12 cellular contexts compared by ENCODE assay signal in genomic region chr3:13574798-13575451, GRCh38. TPM values are rescaled to one million over a fixed set of nuclear protein-coding genes. Genes with fewer than 3 reads are reported as not detected.
DNase-seq lines count a peak whose midpoint lies in the region; ATAC-seq and TF ChIP-seq lines count a peak whose summit lies in the region.
"Had no signal": no experiment of that assay in that cellular context is flagged by ENCODE, and none has a peak within 500 bp of the region (broad histone marks: within the 10 kb centered on the region; RNA-seq: fewer than 3 reads in every experiment).

No MANE protein-coding gene starts in this region.

- H3K9me2 ChIP-seq in hepatocyte (replicated peaks; ENCODE audit: insufficient read depth): no peaks in the 10 kb centered on the region

- peak overlapping the region; percentile 34 for H3K4me2 ChIP-seq in hepatocyte

- peaks cover 40% of the 10 kb centered on the region for H3K4me1 Mint-ChIP-seq in stimulated activated naive CD8-positive, alpha-beta T cell treated with anti-CD3 and anti-CD28 coated beads, Interleukin-15, amount 100 ng/mL, for 72 hours

- H3K4me3 Mint-ChIP-seq in stimulated activated naive CD8-positive, alpha-beta T cell treated with anti-CD3 and anti-CD28 coated beads, Interleukin-15, amount 100 ng/mL, for 72 hours: peak overlapping the region in 1 of 2 donors; percentile 44
- H3K4me3 Mint-ChIP-seq: activated naive CD8-positive, alpha-beta T cell; CD14-positive monocyte had no signal

- peak overlapping the region; percentile 12 to 88 for H3K27ac Mint-ChIP-seq in stimulated activated naive CD8-positive, alpha-beta T cell treated with anti-CD3 and anti-CD28 coated beads, Interleukin-15, amount 100 ng/mL, for 72 hours
- H3K27ac Mint-ChIP-seq: activated naive CD8-positive, alpha-beta T cell had no signal

- H3K4me1 ChIP-seq in hepatocyte (ENCODE audit: insufficient read depth): peaks cover 25% of the 10 kb centered on the region

- no peaks in the 10 kb centered on the region for H3K27me3 Mint-ChIP-seq in stimulated activated naive CD8-positive, alpha-beta T cell treated with anti-CD3 and anti-CD28 coated beads, Interleukin-15, amount 100 ng/mL, for 72 hours
- H3K27me3 Mint-ChIP-seq: activated naive CD8-positive, alpha-beta T cell had no signal

- no peaks in the 10 kb centered on the region for H3K79me2 ChIP-seq in hepatocyte

- H2AFZ ChIP-seq in hepatocyte: no peak overlapping the region

- ATAC-seq in SK-N-SH treated with all-trans-retinoic acid at 6 μM for 48 hours: peak; percentile 31; the same call in 2 of the 3 replicates
- peak; percentile 69 for ATAC-seq in stimulated activated naive CD8-positive, alpha-beta T cell treated with anti-CD3 and anti-CD28 coated beads, Interleukin-15, amount 100 ng/mL, for 72 hours
- no peak for ATAC-seq in GM21786 (IDR thresholded peaks at IDR 0.05; ENCODE audit: unreplicated experiment)
- no peak for ATAC-seq in HG03175 (IDR thresholded peaks at IDR 0.05; ENCODE audit: unreplicated experiment)

- DNase-seq in activated T-cell treated with anti-CD3 and anti-CD28 coated beads for 48 hours (ENCODE audit: low read depth) (peak; percentile 30), activated T-cell treated with anti-CD3 and anti-CD28 coated beads for 4 hours (no peak), hepatocyte (ENCODE audit: low spot score) (peak; percentile 62)
- DNase-seq in stimulated activated naive CD8-positive, alpha-beta T cell treated with anti-CD3 and anti-CD28 coated beads, Interleukin-15, amount 100 ng/mL, for 72 hours: peak; percentile 29 to 46
- no peak for DNase-seq in stimulated activated naive CD4-positive, alpha-beta T cell (lab: John Stamatoyannopoulos, UW)
- DNase-seq: NCI-H1694 had no signal

- no peaks in the 10 kb centered on the region for H3K9me3 Mint-ChIP-seq in stimulated activated naive CD8-positive, alpha-beta T cell treated with anti-CD3 and anti-CD28 coated beads, Interleukin-15, amount 100 ng/mL, for 72 hours
- H3K9me3 Mint-ChIP-seq: CD14-positive monocyte had no signal

- peak overlapping the region; percentile 83 for H3K27ac ChIP-seq in hepatocyte
- H3K27ac ChIP-seq: SK-N-MC had no signal

- WGBS in hepatocyte (ENCODE audit: low lambda C conversion rate, missing lambda C conversion rate): 46% methylated on average over 17 of the region's 18 CpGs

- no peaks in the 10 kb centered on the region for H4K20me1 ChIP-seq in hepatocyte (ENCODE audit: insufficient read depth, poor library complexity, severe bottlenecking)

- no peaks in the 10 kb centered on the region for H3K9me3 ChIP-seq in hepatocyte (ENCODE audit: low read depth)

- H3K27me3 ChIP-seq in hepatocyte: no peaks in the 10 kb centered on the region

- no peak for TF ChIP-seq CTCF in hepatocyte (IDR thresholded peaks at IDR 0.05; ENCODE audit: poor library complexity)

- H3K4me3 ChIP-seq in hepatocyte: no peak overlapping the region
- H3K4me3 ChIP-seq: SK-N-MC had no signal

- H3K36me3 ChIP-seq in hepatocyte (replicated peaks; ENCODE audit: insufficient read depth, low read depth): no peaks in the 10 kb centered on the region

TF ChIP-seq in SK-N-SH treated with all-trans-retinoic acid at 6 μM for 48 hours, 23 proteins besides CTCF, POLR2A, EP300 and RAD21:
- no peak for TF ChIP-seq ZNF8 (CRISPR knock-in tag; IDR thresholded peaks at IDR 0.05)
- TF ChIP-seq RARB (CRISPR knock-in tag; IDR thresholded peaks at IDR 0.05): no peak
- TF ChIP-seq, protein P1, sequence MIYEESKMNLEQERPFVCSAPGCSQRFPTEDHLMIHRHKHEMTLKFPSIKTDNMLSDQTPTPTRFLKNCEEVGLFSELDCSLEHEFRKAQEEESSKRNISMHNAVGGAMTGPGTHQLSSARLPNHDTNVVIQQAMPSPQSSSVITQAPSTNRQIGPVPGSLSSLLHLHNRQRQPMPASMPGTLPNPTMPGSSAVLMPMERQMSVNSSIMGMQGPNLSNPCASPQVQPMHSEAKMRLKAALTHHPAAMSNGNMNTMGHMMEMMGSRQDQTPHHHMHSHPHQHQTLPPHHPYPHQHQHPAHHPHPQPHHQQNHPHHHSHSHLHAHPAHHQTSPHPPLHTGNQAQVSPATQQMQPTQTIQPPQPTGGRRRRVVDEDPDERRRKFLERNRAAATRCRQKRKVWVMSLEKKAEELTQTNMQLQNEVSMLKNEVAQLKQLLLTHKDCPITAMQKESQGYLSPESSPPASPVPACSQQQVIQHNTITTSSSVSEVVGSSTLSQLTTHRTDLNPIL (CRISPR knock-in tag; IDR thresholded peaks at IDR 0.05; ENCODE audit: low read depth): no peak
- no peak for TF ChIP-seq TCF4 (CRISPR knock-in tag; IDR thresholded peaks at IDR 0.05; ENCODE audit: borderline replicate concordance)
- TF ChIP-seq OSR1 (CRISPR knock-in tag; IDR thresholded peaks at IDR 0.05): no peak
- TF ChIP-seq TOX (CRISPR knock-in tag; IDR thresholded peaks at IDR 0.05; ENCODE audit: borderline replicate concordance): no peak
- TF ChIP-seq, protein P2, sequence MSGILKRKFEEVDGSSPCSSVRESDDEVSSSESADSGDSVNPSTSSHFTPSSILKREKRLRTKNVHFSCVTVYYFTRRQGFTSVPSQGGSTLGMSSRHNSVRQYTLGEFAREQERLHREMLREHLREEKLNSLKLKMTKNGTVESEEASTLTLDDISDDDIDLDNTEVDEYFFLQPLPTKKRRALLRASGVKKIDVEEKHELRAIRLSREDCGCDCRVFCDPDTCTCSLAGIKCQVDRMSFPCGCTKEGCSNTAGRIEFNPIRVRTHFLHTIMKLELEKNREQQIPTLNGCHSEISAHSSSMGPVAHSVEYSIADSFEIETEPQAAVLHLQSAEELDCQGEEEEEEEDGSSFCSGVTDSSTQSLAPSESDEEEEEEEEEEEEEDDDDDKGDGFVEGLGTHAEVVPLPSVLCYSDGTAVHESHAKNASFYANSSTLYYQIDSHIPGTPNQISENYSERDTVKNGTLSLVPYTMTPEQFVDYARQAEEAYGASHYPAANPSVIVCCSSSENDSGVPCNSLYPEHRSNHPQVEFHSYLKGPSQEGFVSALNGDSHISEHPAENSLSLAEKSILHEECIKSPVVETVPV (CRISPR knock-in tag; IDR thresholded peaks at IDR 0.05): no peak
- TF ChIP-seq ESRRG (CRISPR knock-in tag; IDR thresholded peaks at IDR 0.05): no peak

RNA-seq across cellular contexts. Expression of gene FBLN2, which starts 26.0 kb away (rescaled TPM):
- 73.8 and 75.8 TPM in 2 replicates for total RNA-seq in hepatocyte
- 76.2 and 85.6 TPM in 2 replicates for polyA plus RNA-seq in hepatocyte
- polyA plus RNA-seq: CD14-positive monocyte had no signal

Comparison
In these comparisons a context has a peak if more than half of its experiments do, and no peak if none do; other contexts are left out.
1. DNase-seq: peak in activated T-cell treated with anti-CD3 and anti-CD28 coated beads for 48 hours (single experiment), hepatocyte (single experiment) and stimulated activated naive CD8-positive, alpha-beta T cell treated with anti-CD3 and anti-CD28 coated beads, Interleukin-15, amount 100 ng/mL, for 72 hours (2 of 2); none in activated T-cell treated with anti-CD3 and anti-CD28 coated beads for 4 hours (single experiment) and stimulated activated naive CD4-positive, alpha-beta T cell (0 of 6).
2. ATAC-seq: peak in SK-N-SH treated with all-trans-retinoic acid at 6 μM for 48 hours (single experiment) and stimulated activated naive CD8-positive, alpha-beta T cell treated with anti-CD3 and anti-CD28 coated beads, Interleukin-15, amount 100 ng/mL, for 72 hours (single experiment); none in GM21786 (single experiment) and HG03175 (single experiment).